Comparison of ENCODE assay signal across 17 cellular contexts in the genomic region with DNA sequence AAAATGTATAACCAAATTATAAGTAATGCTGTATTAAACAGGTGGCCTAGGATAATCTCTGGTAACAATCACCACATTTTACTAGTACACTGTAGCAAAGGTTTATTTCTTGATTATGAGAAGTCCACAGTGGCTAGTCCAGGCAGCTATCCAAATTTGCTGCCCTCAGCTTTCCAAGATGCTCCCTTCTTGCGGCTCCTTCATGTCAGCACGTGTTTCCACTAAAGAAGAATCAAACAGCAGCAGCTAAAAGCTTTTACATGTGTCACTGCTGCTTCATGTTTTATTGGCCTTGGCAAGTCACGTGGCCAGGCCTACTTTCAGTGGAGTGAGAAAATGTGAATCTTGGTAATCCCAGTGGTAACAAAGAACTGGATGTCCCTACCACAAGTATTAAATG. TPM values are rescaled to one million over a fixed set of nuclear protein-coding genes. Genes with fewer than 3 reads are reported as not detected.
A peak's percentile ranks its signal among the peaks of the same experiment; 100 is the strongest.
DNase-seq lines count a peak whose midpoint lies in the region; ATAC-seq and TF ChIP-seq lines count a peak whose summit lies in the region.
"Had no signal": no experiment of that assay in that cellular context is flagged by ENCODE, and none has a peak within 500 bp of the region (broad histone marks: within the 10 kb centered on the region; RNA-seq: fewer than 3 reads in every experiment).

No MANE protein-coding gene starts in this region.

- CTCF ChIA-PET in RWPE1 (lab: Yijun Ruan, JAX): no interaction called here

- no peak for TF ChIP-seq CTCF in epithelial cell of esophagus (IDR thresholded peaks at IDR 0.05; ENCODE audit: insufficient read depth, low read depth, low read length, missing control alignments)
- TF ChIP-seq CTCF in RWPE1 (conservative IDR thresholded peaks at IDR 0.05; ENCODE audit: low read depth): no peak

- no peak overlapping the region for H3K4me3 ChIP-seq in epithelial cell of esophagus (ENCODE audit: low read length)
- H3K4me3 ChIP-seq: mucosa of descending colon, suprapubic skin had no signal

- H3K27ac ChIP-seq in RWPE1: no peak overlapping the region
- H3K27ac ChIP-seq: suprapubic skin had no signal

- peak; percentile 20 for ATAC-seq in Right ventricle myocardium superior (ENCODE audit: poor library complexity)
- ATAC-seq: mucosa of descending colon had no signal

- intact Hi-C loops in Right ventricle myocardium superior (cut with DNase I): loop anchor here (10.0 kb wide), 1 partner anchor 131 kb away; no protein-coding TSS in a partner anchor
- intact Hi-C loops in cardiac septum (cut with DNase I): loop anchor here (5.0 kb wide), 1 partner anchor 133 kb away; no protein-coding TSS in a partner anchor

- POLR2A ChIA-PET in RWPE1 (lab: Yijun Ruan, JAX; ENCODE audit: low non-redundant PET): no interaction called here

- peak; percentile 55 for DNase-seq in Right ventricle myocardium superior
- no peak for DNase-seq in cardiac septum (ENCODE audit: low spot score)
- DNase-seq in epithelial cell of esophagus (ENCODE audit: low read depth): peak; percentile 18
- peak; percentile 89 for DNase-seq in myocyte (ENCODE audit: low read depth)
- DNase-seq in RWPE1 (ENCODE audit: low spot score): no peak
- no peak for DNase-seq in midbrain (lab: John Stamatoyannopoulos, UW)
- DNase-seq in NCI-H82 treated with DMSO at 0.1 percent for 48 hours (lab: John Stamatoyannopoulos, UW; ENCODE audit: unreplicated experiment): no peak
- no peak for DNase-seq in NCI-H446 treated with DMSO at 0.1 percent for 48 hours (lab: John Stamatoyannopoulos, UW)
- DNase-seq: activated CD4-positive, CD25-positive, alpha-beta regulatory T cell treated with anti-CD3 and anti-CD28 coated beads, Interleukin-2, amount 50 U/mL, for 72 hours; Caco-2; effector CD8-positive, alpha-beta T cell; head of caudate nucleus; Kasumi-1; NCI-H1694 treated with DMSO at 0.1 percent for 48 hours; NCI-H526 had no signal

RNA-seq across cellular contexts. Expression of a gene that starts 5.6 kb away (rescaled TPM):
- total RNA-seq in Right ventricle myocardium superior (25.3 TPM), cardiac septum (49.0 TPM), myocyte (30.6 and 32.2 TPM in 2 replicates)
- polyA plus RNA-seq in myocyte (2012): 26.7 TPM

Comparison
In these comparisons a context has a peak if more than half of its experiments do, and no peak if none do; other contexts are left out.
1. DNase-seq: peak in Right ventricle myocardium superior (single experiment), epithelial cell of esophagus (single experiment) and myocyte (single experiment); none in cardiac septum (single experiment), RWPE1 (single experiment), midbrain (single experiment), NCI-H82 treated with DMSO at 0.1 percent for 48 hours (single experiment) and NCI-H446 treated with DMSO at 0.1 percent for 48 hours (single experiment).